Comparison of ENCODE assay signal across 12 cellular contexts in genomic region chr20:38880952-38881735, GRCh38. TPM values are rescaled to one million over a fixed set of nuclear protein-coding genes. Genes with fewer than 3 reads are reported as not detected.
A peak's percentile ranks its signal among the peaks of the same experiment; 100 is the strongest.
DNase-seq lines count a peak whose midpoint lies in the region; ATAC-seq and TF ChIP-seq lines count a peak whose summit lies in the region.
"Had no signal": no experiment of that assay in that cellular context is flagged by ENCODE, and none has a peak within 500 bp of the region (broad histone marks: within the 10 kb centered on the region; RNA-seq: fewer than 3 reads in every experiment).

No MANE protein-coding gene starts in this region.

- H3K36me3 Mint-ChIP-seq in activated CD4-positive, alpha-beta memory T cell treated with anti-CD3 and anti-CD28 coated beads, Interleukin-2, amount 10 ng/mL, durations not matched to agents 7 days and 5 days (ENCODE audit: low read depth): peaks cover 39% of the 10 kb centered on the region
- H3K36me3 Mint-ChIP-seq in natural killer cell treated with Interleukin-12 subunit alpha and Interleukin-12 subunit beta and Interleukin-15 and Interleukin-18, amount 100 ng/mL, for 72 hours: peaks cover 5% of the 10 kb centered on the region

- ATAC-seq in natural killer cell treated with Interleukin-12 subunit alpha and Interleukin-12 subunit beta and Interleukin-15 and Interleukin-18, amount 100 ng/mL, for 72 hours: peak; percentile 17 to 48
- ATAC-seq in GM19397 (IDR thresholded peaks at IDR 0.05; ENCODE audit: unreplicated experiment): no peak
- ATAC-seq in HG03565 (IDR thresholded peaks at IDR 0.05; ENCODE audit: unreplicated experiment): no peak

- peak overlapping the region; percentile 33 for H3K27ac Mint-ChIP-seq in activated CD4-positive, alpha-beta memory T cell treated with anti-CD3 and anti-CD28 coated beads, Interleukin-2, amount 10 ng/mL, durations not matched to agents 7 days and 5 days
- H3K27ac Mint-ChIP-seq in natural killer cell treated with Interleukin-12 subunit alpha and Interleukin-12 subunit beta and Interleukin-15 and Interleukin-18, amount 100 ng/mL, for 72 hours: peak overlapping the region in 1 of 2 donors; percentile 80

- H3K4me3 Mint-ChIP-seq in activated CD4-positive, alpha-beta memory T cell treated with anti-CD3 and anti-CD28 coated beads, Interleukin-2, amount 10 ng/mL, durations not matched to agents 7 days and 5 days: no peak overlapping the region
- H3K4me3 Mint-ChIP-seq in natural killer cell treated with Interleukin-12 subunit alpha and Interleukin-12 subunit beta and Interleukin-15 and Interleukin-18, amount 100 ng/mL, for 72 hours: peak overlapping the region; percentile 55

- peak; percentile 10 for DNase-seq in EL
- DNase-seq in activated CD4-positive, alpha-beta memory T cell treated with anti-CD3 and anti-CD28 coated beads, Interleukin-2, amount 10 ng/mL, durations not matched to agents 7 days and 5 days: no peak
- peak; percentile 55 for DNase-seq in natural killer cell treated with Interleukin-12 subunit alpha and Interleukin-12 subunit beta and Interleukin-15 and Interleukin-18, amount 100 ng/mL, for 72 hours (ENCODE audit: low spot score)
- no peak for DNase-seq in central memory CD4-positive, alpha-beta T cell
- DNase-seq: activated CD4-positive, CD25-positive, alpha-beta regulatory T cell treated with anti-CD3 and anti-CD28 coated beads, Interleukin-2, amount 50 U/mL, for 72 hours; DMS79 treated with DMSO at 0.1 percent for 48 hours; effector memory CD4-positive, alpha-beta T cell; midbrain; NCI-H1694 treated with DMSO at 0.1 percent for 48 hours had no signal

- CTCF ChIA-PET in HEK293 (lab: Yijun Ruan, JAX): interaction anchor here (2.6 kb wide), 1 partner anchor 12 kb away, joined by 22 read pairs; no protein-coding TSS in a partner anchor
- CTCF ChIA-PET in activated CD4-positive, alpha-beta memory T cell treated with anti-CD3 and anti-CD28 coated beads, Interleukin-2, amount 10 ng/mL, durations not matched to agents 7 days and 5 days (lab: Charles Lee): interaction anchor here (0.7 to 1.4 kb wide), 2 partner anchors 12 to 93 kb away, joined by 3 read pairs; no protein-coding TSS in a partner anchor

- H3K36me3 ChIP-seq in HEK293 (ENCODE audit: control insufficient read depth in 2 of 2, insufficient read depth in 1 of 2, low read length in 2 of 2): no peaks in the 10 kb centered on the region

- H3K4me1 Mint-ChIP-seq in activated CD4-positive, alpha-beta memory T cell treated with anti-CD3 and anti-CD28 coated beads, Interleukin-2, amount 10 ng/mL, durations not matched to agents 7 days and 5 days: peaks cover 67% of the 10 kb centered on the region
- H3K4me1 Mint-ChIP-seq in natural killer cell treated with Interleukin-12 subunit alpha and Interleukin-12 subunit beta and Interleukin-15 and Interleukin-18, amount 100 ng/mL, for 72 hours (ENCODE audit: low read depth in 2 of 2): peaks cover 64 to 66% of the 10 kb centered on the region in 2 donors

- POLR2A ChIA-PET in HEK293 (lab: Yijun Ruan, JAX): no interaction called here
- POLR2A ChIA-PET in activated CD4-positive, alpha-beta memory T cell treated with anti-CD3 and anti-CD28 coated beads, Interleukin-2, amount 10 ng/mL, durations not matched to agents 7 days and 5 days (lab: Charles Lee): interaction anchor here (0.8 to 1.6 kb wide), 2 partner anchors 12 to 76 kb away, joined by 3 to 4 read pairs; partner anchors contain the start of gene PPP1R16B

- TF ChIP-seq CTCF in HEK293 (tag by site-specific recombination; IDR thresholded peaks at IDR 0.05): no peak

- H3K27ac ChIP-seq in HEK293 (ENCODE audit: extremely low read depth, low read depth, low read length): no peak overlapping the region

- H3K4me1 ChIP-seq in HEK293 (ENCODE audit: control insufficient read depth, insufficient read depth, low read length): no peaks in the 10 kb centered on the region

- H3K27me3 Mint-ChIP-seq in activated CD4-positive, alpha-beta memory T cell treated with anti-CD3 and anti-CD28 coated beads, Interleukin-2, amount 10 ng/mL, durations not matched to agents 7 days and 5 days: no peaks in the 10 kb centered on the region
- no peaks in the 10 kb centered on the region for H3K27me3 Mint-ChIP-seq in natural killer cell treated with Interleukin-12 subunit alpha and Interleukin-12 subunit beta and Interleukin-15 and Interleukin-18, amount 100 ng/mL, for 72 hours

- no peaks in the 10 kb centered on the region for H3K9me3 ChIP-seq in HEK293 (ENCODE audit: control insufficient read depth, insufficient read depth, low read depth, low read length)

- H3K9me3 Mint-ChIP-seq in activated CD4-positive, alpha-beta memory T cell treated with anti-CD3 and anti-CD28 coated beads, Interleukin-2, amount 10 ng/mL, durations not matched to agents 7 days and 5 days: no peaks in the 10 kb centered on the region
- H3K9me3 Mint-ChIP-seq in natural killer cell treated with Interleukin-12 subunit alpha and Interleukin-12 subunit beta and Interleukin-15 and Interleukin-18, amount 100 ng/mL, for 72 hours: no peaks in the 10 kb centered on the region

- H3K4me3 ChIP-seq in HEK293 (ENCODE audit: low read depth, low read length): no peak overlapping the region

TF ChIP-seq in HEK293, 187 proteins besides CTCF, POLR2A, EP300 and RAD21:
- peak; percentile 18; the same call in 1 of the 2 replicates for TF ChIP-seq EGR2 (tag by site-specific recombination; IDR thresholded peaks at IDR 0.05; ENCODE audit: low read depth)
- TF ChIP-seq KLF8 (tag by site-specific recombination; IDR thresholded peaks at IDR 0.05): no peak
- peak; percentile 51; the same call in 1 of the 2 replicates for TF ChIP-seq ZNF341 (tag by site-specific recombination; IDR thresholded peaks at IDR 0.05; ENCODE audit: low read depth)
- peak; percentile 77 for TF ChIP-seq ZIC2 (tag by site-specific recombination; IDR thresholded peaks at IDR 0.05)
- peak; percentile 37; the same call in 1 of the 2 replicates for TF ChIP-seq GLIS1 (tag by site-specific recombination; IDR thresholded peaks at IDR 0.05)
TF ChIP-seq in HEK293: peak in this region for 4.

RNA-seq across cellular contexts. Expression of gene FAM83D, which starts 45.1 kb away (rescaled TPM):
- 10 to 100 TPM; 18.9 to 19.9 TPM for total RNA-seq in activated CD4-positive, alpha-beta memory T cell treated with anti-CD3 and anti-CD28 coated beads, Interleukin-2, amount 10 ng/mL, durations not matched to agents 7 days and 5 days
- 10 to 100 TPM in 1 of 2 donors, 1 to 10 TPM in 1; 8.1 to 25.0 TPM for total RNA-seq in natural killer cell treated with Interleukin-12 subunit alpha and Interleukin-12 subunit beta and Interleukin-15 and Interleukin-18, amount 100 ng/mL, for 72 hours

Comparison
In these comparisons a context has a peak if more than half of its experiments do, and no peak if none do; other contexts are left out.
1. DNase-seq: peak in EL (single experiment) and natural killer cell treated with Interleukin-12 subunit alpha and Interleukin-12 subunit beta and Interleukin-15 and Interleukin-18, amount 100 ng/mL, for 72 hours (single experiment); none in activated CD4-positive, alpha-beta memory T cell treated with anti-CD3 and anti-CD28 coated beads, Interleukin-2, amount 10 ng/mL, durations not matched to agents 7 days and 5 days (single experiment) and central memory CD4-positive, alpha-beta T cell (single experiment).
2. ATAC-seq: peak in natural killer cell treated with Interleukin-12 subunit alpha and Interleukin-12 subunit beta and Interleukin-15 and Interleukin-18, amount 100 ng/mL, for 72 hours (2 of 2); none in GM19397 (single experiment) and HG03565 (single experiment).